10 cellular contexts compared by ENCODE assay signal in the genomic region with DNA sequence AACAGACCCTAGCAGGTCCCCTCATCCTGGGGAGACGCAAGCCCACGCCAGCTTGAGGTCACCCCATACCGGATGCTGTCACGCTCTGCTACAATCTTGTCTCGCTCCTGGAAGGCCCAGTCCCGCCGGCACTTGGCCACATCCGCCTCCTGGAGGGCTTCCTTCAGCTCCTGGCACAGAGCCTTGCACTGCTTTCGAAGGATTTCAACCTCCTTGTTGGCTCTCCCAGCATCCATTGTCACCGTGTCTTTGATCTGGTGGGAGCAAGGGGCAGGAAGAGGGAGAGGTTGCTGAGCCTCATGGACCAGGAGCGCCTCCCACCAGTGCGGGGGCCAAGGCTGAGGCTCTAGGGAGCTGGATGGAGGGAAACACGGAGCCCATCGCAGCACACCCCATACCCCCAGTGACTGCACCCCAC.
DNase-seq lines count a peak whose midpoint lies in the region; ATAC-seq and TF ChIP-seq lines count a peak whose summit lies in the region.
"Had no signal": no experiment of that assay in that cellular context is flagged by ENCODE, and none has a peak within 500 bp of the region (broad histone marks: within the 10 kb centered on the region; RNA-seq: fewer than 3 reads in every experiment).

No MANE protein-coding gene starts in this region.

- BruUV-seq in A673 (replicated peaks; lab: Mats Ljungman, UMichigan) = no TSS peak

- H2AK5ac ChIP-seq in H9 (ENCODE audit: insufficient read length, low read length) = no peak overlapping the region

- intact Hi-C loops in A673 (cut with micrococcal nuclease; ENCODE audit: unreplicated experiment) = loop anchor here (2.0 to 10.0 kb wide), 2 partner anchors 193 to 671 kb away; partner anchors contain the start of gene POLR3A

- no peak overlapping the region for H2BK12ac ChIP-seq in H9 (ENCODE audit: insufficient read length, low read depth, low read length)

- POLR2A ChIA-PET in A673 (lab: Charles Lee; ENCODE audit: low non-redundant PET) = interaction anchor here (0.7 kb wide), 1 partner anchor 35 kb away, joined by 4 read pairs; no protein-coding TSS in a partner anchor

- no peak overlapping the region for H3K9ac ChIP-seq in H9 (ENCODE audit: extremely low read depth, insufficient read length, low read length)

- H3K79me2 ChIP-seq in H9 (ENCODE audit: insufficient read depth, low read length) = no peaks in the 10 kb centered on the region

- WGBS in H9 (ENCODE audit: extremely low coverage, insufficient read length, low lambda C conversion rate) = no CpG with 5 or more reads among the region's 14 CpGs

- H3K14ac ChIP-seq in H9 (ENCODE audit: insufficient read depth, low read length) = no peak overlapping the region

- DNase-seq in A673 (ENCODE audit: low spot score) (peak; percentile 88), H9 (no peak), cardiac fibroblast (ENCODE audit: low read depth in 2 of 2) (peak; percentile 37 to 67), memory B cell (ENCODE audit: low spot score in 2 of 2) (no peak), nucleus accumbens (lab: John Stamatoyannopoulos, UW) (no peak)
- no peak for DNase-seq in activated naive CD4-positive, alpha-beta T cell treated with Interleukin-2 at 50 U/mL for 16 hours
- DNase-seq: NCI-H524 treated with DMSO at 0.1 percent for 48 hours had no signal

- H3K27me3 Mint-ChIP-seq in H9 (ENCODE audit: low read depth) = no peaks in the 10 kb centered on the region
- no peaks in the 10 kb centered on the region for H3K27me3 Mint-ChIP-seq in memory B cell

- CTCF ChIA-PET in A673 (lab: Charles Lee) = no interaction called here

- H3K9me3 Mint-ChIP-seq in H9 (no peaks in the 10 kb centered on the region), memory B cell (no peaks in the 10 kb centered on the region)
- H3K9me3 Mint-ChIP-seq: mesothelial cell of epicardium had no signal

- H3K4me2 ChIP-seq in H9 (ENCODE audit: insufficient read depth, insufficient read length, low read length) = no peak overlapping the region

- H3K4me3 ChIP-seq in A673 (ENCODE audit: low read depth, low read length, poor library complexity, severe bottlenecking) = no peak overlapping the region
- H3K4me3 ChIP-seq in cardiac fibroblast (replicated peaks in 1 of 2; ENCODE audit: low read depth in 2 of 2, low read length in 2 of 2) = no peak overlapping the region

- H3K36me3 Mint-ChIP-seq in H9 (ENCODE audit: insufficient read depth in 1 of 3, low read depth in 3 of 3) (peaks cover 17 to 61% (median 43%) of the 10 kb centered on the region in 3 experiments; a peak in 6 of 7 replicates), memory B cell (no peaks in the 10 kb centered on the region)

- H3K9me3 ChIP-seq in A673 (ENCODE audit: low read depth, low read length, poor library complexity, severe bottlenecking) (no peaks in the 10 kb centered on the region), H9 (ENCODE audit: control insufficient read depth, low read depth, low read length) (no peaks in the 10 kb centered on the region)

- no peak overlapping the region for H4K8ac ChIP-seq in H9 (replicated peaks; ENCODE audit: insufficient read length, low read depth, low read length)

- H3K27ac ChIP-seq in A673 (ENCODE audit: low read depth, low read length, poor library complexity, severe bottlenecking) (peak overlapping the region; percentile 79), H9 (ENCODE audit: insufficient read length, low read depth, low read length) (no peak overlapping the region)

- H3K27ac Mint-ChIP-seq in H9 (peak overlapping the region; percentile 40 to 48 (median 42); a peak in 3 of 7 replicates), memory B cell (peak overlapping the region; percentile 87)

- no peak overlapping the region for H3K4ac ChIP-seq in H9 (ENCODE audit: low read depth, low read length)

- H3K4me1 Mint-ChIP-seq in H9 (peaks cover 25 to 30% of the 10 kb centered on the region in 2 experiments), memory B cell (peaks cover 12% of the 10 kb centered on the region)

- no peak overlapping the region for H4K91ac ChIP-seq in H9 (ENCODE audit: insufficient read length, low read depth, low read length)

- no peak overlapping the region for H2BK120ac ChIP-seq in H9 (ENCODE audit: low read depth, low read length, poor library complexity, severe bottlenecking)

- H3K23ac ChIP-seq in H9 (ENCODE audit: insufficient read length, low read depth, low read length) = no peak overlapping the region

- H3K27me3 ChIP-seq in A673 (replicated peaks; ENCODE audit: insufficient read depth, low read depth, low read length, poor library complexity) (no peaks in the 10 kb centered on the region), H9 (ENCODE audit: insufficient read depth, low read length) (no peaks in the 10 kb centered on the region)

- H3K4me3 Mint-ChIP-seq in H9 (no peak overlapping the region), memory B cell (no peak overlapping the region)
- H3K4me3 Mint-ChIP-seq: mesothelial cell of epicardium had no signal

- no peak overlapping the region for H4K5ac ChIP-seq in H9 (ENCODE audit: insufficient read length, low read depth, low read length)

- no peak for TF ChIP-seq CTCF in A673 (conservative IDR thresholded peaks at IDR 0.05; ENCODE audit: low read depth, low read length)
- TF ChIP-seq CTCF in H9 (conservative IDR thresholded peaks at IDR 0.05) = no peak
- no peak for TF ChIP-seq CTCF in cardiac fibroblast (IDR thresholded peaks at IDR 0.05; ENCODE audit: low read depth, low read length)

- no peak overlapping the region for H2BK20ac ChIP-seq in H9 (ENCODE audit: low read depth, low read length, poor library complexity, severe bottlenecking)

- TF ChIP-seq POLR2A in GM18505 (IDR thresholded peaks at IDR 0.05; ENCODE audit: borderline replicate concordance, extremely low read depth, insufficient read depth, insufficient read length) = no peak

- no peak overlapping the region for H3T11ph ChIP-seq in H9 (ENCODE audit: low read length)

- H3K4me1 ChIP-seq in A673 (ENCODE audit: insufficient read depth, low read length, poor library complexity, severe bottlenecking) = peaks cover 28% of the 10 kb centered on the region
- no peaks in the 10 kb centered on the region; the same call in 1 of the 2 replicates for H3K4me1 ChIP-seq in H9 (ENCODE audit: insufficient read depth, low read length)

- H3K18ac ChIP-seq in H9 (ENCODE audit: insufficient read length, low read depth, low read length) = no peak overlapping the region

- H3K79me1 ChIP-seq in H9 (ENCODE audit: insufficient read depth, low read depth, low read length, poor library complexity, severe bottlenecking) = no peaks in the 10 kb centered on the region

- H3K23me2 ChIP-seq in H9 (ENCODE audit: insufficient read length, low read depth, low read length, poor library complexity, severe bottlenecking) = no peaks in the 10 kb centered on the region

- no peak overlapping the region for H3K56ac ChIP-seq in H9 (ENCODE audit: insufficient read length, low read depth, low read length)

- no peak overlapping the region for H2AFZ ChIP-seq in H9 (ENCODE audit: low read length)

- no peak overlapping the region for H2BK5ac ChIP-seq in H9 (ENCODE audit: insufficient read length, low read length)

- no peak overlapping the region for H2BK15ac ChIP-seq in H9 (ENCODE audit: low read depth, low read length)

- ATAC-seq in memory B cell (ENCODE audit: low read depth) (no peak), GM19467 (IDR thresholded peaks at IDR 0.05; ENCODE audit: unreplicated experiment) (no peak), GM18505 (IDR thresholded peaks at IDR 0.05; ENCODE audit: unreplicated experiment) (no peak)

- no peaks in the 10 kb centered on the region for H4K20me1 ChIP-seq in H9 (ENCODE audit: control insufficient read depth, insufficient read depth, insufficient read length)

- H3K36me3 ChIP-seq in A673 (ENCODE audit: insufficient read depth, low read length, poor library complexity, severe bottlenecking) = no peaks in the 10 kb centered on the region

Comparison
In these comparisons a context has a peak if more than half of its experiments do, and no peak if none do; other contexts are left out.
1. DNase-seq: peak in A673 (single experiment) and cardiac fibroblast (2 of 2); none in H9 (single experiment), memory B cell (0 of 2), nucleus accumbens (0 of 56) and activated naive CD4-positive, alpha-beta T cell treated with Interleukin-2 at 50 U/mL for 16 hours (single experiment).